Comparison of ENCODE assay signal across 35 cellular contexts in the genomic region with DNA sequence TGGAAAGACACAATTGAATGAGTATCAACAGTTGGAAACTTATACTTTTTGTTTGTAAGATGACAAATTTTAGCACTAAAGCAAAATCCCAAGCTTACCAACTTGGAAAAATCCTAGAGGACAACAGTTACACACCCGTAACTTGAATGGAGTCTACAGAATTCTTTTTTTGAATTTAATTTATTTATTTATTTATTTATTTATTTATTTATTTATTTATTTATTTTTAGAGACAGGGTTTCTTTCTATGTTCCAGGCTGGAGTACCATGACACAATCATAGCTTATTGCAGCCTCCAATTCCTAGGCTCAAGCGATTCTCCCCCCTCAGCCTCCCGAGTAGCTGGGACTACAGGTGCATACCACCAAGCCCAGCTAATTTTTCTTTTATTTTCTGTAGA.
"Had no signal": no experiment of that assay in that cellular context is flagged by ENCODE, and none has a peak within 500 bp of the region (broad histone marks: within the 10 kb centered on the region; RNA-seq: fewer than 3 reads in every experiment).

No MANE protein-coding gene starts in this region.

- H3K36me3 ChIP-seq: MG63 had no signal

- H3K27me3 ChIP-seq: MG63 had no signal

- H3K4me3 ChIP-seq: MG63 had no signal

- H3K9me3 ChIP-seq: MG63 had no signal

- DNase-seq: Karpas-422, Kasumi-1, MG63, MM.1S, MV-4-11, NCI-H1048, NCI-H1092, NCI-H1092 treated with DMSO at 0.1 percent for 48 hours, NCI-H1105, NCI-H1105 treated with DMSO at 0.1 percent for 48 hours, NCI-H1417, NCI-H1417 treated with DMSO at 0.1 percent for 48 hours, NCI-H1436, NCI-H1436 treated with DMSO at 0.1 percent for 48 hours, NCI-H146, NCI-H1694, NCI-H1694 treated with DMSO at 0.1 percent for 48 hours, NCI-H187, NCI-H187 treated with DMSO at 0.1 percent for 48 hours, NCI-H1930, NCI-H2029, NCI-H2029 treated with DMSO at 0.1 percent for 48 hours, NCI-H2081, NCI-H2081 treated with DMSO at 0.1 percent for 48 hours, NCI-H2107, NCI-H2171 treated with DMSO at 0.1 percent for 48 hours, NCI-H2227 treated with DMSO at 0.1 percent for 48 hours, NCI-H226, NCI-H345, NCI-H446, NCI-H446 treated with DMSO at 0.1 percent for 48 hours, NCI-H510A, NCI-H510A treated with DMSO at 0.1 percent for 48 hours, NCI-H524, NCI-H524 treated with DMSO at 0.1 percent for 48 hours had no signal
